In the genomic region with DNA sequence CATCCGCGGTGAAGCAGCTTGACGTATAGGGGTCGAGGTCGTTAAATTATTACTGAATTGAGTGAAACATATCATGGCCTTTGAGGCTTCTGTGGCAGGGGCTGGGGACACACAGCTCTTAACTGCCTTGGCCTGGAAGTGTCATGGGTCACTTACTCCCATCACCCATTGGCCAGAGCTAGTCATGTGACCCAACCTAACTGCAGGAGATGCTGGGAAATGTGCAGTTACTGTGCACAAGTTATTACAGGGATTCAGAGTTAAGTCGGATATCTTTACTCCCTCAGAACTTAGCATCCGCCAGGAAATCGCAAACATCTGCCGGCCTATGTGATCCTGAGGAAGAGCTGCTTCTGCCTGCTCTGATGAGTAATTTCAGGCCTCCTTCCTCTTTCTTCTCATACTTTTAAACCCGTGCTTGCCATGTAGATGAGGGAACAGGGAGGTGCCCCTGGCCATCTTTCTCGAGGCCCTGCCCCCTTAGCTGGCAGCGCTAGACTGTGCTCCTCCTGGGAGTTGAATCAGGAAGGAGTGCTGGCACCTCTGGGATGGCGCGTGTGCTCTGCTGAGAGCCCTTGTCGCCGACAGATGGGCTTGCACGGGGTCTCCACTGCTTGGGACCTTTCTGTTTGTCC, we compare ENCODE assay signal across 24 cellular contexts.
A peak's percentile ranks its signal among the peaks of the same experiment; 100 is the strongest.
DNase-seq lines count a peak whose midpoint lies in the region; ATAC-seq and TF ChIP-seq lines count a peak whose summit lies in the region.
"Had no signal": no experiment of that assay in that cellular context is flagged by ENCODE, and none has a peak within 500 bp of the region (broad histone marks: within the 10 kb centered on the region; RNA-seq: fewer than 3 reads in every experiment).

No MANE protein-coding gene starts in this region.

- H3K9ac ChIP-seq in HCT116 (ENCODE audit: low read length) (no peak overlapping the region), Karpas-422 (ENCODE audit: low read length) (no peak overlapping the region)

- H2AFZ ChIP-seq in HCT116 (ENCODE audit: low read depth, low read length, poor library complexity, severe bottlenecking), result no peak overlapping the region
- H2AFZ ChIP-seq in Karpas-422 (ENCODE audit: low read length), result no peak overlapping the region

- intact Hi-C loops in HCT116 (cut with micrococcal nuclease), result no loop called here
- intact Hi-C loops in right lobe of liver (cut with DNase I), result no loop called here

- POLR2A ChIA-PET in HCT116 (lab: Charles Lee), result no interaction called here

- no peak overlapping the region for H3K4me3 ChIP-seq in HCT116 (replicated peaks in 1 of 2; ENCODE audit: low read depth in 1 of 2, low read length in 2 of 2)
- no peak overlapping the region for H3K4me3 ChIP-seq in right lobe of liver
- no peak overlapping the region for H3K4me3 ChIP-seq in Karpas-422 (ENCODE audit: low read length)
- H3K4me3 ChIP-seq: breast epithelium, esophagus muscularis mucosa, SJSA1, tibial artery had no signal

- H3K4me1 Mint-ChIP-seq in effector memory CD8-positive, alpha-beta T cell (ENCODE audit: low read depth in 2 of 2), result no peaks in the 10 kb centered on the region
- H3K4me1 Mint-ChIP-seq in activated CD8-positive, alpha-beta memory T cell treated with anti-CD3 and anti-CD28 coated beads, Interleukin-2, amount 10 ng/mL, durations not matched to agents 7 days and 5 days, result no peaks in the 10 kb centered on the region
- H3K4me1 Mint-ChIP-seq in osteocyte (ENCODE audit: unreplicated experiment), result peaks cover 11% of the 10 kb centered on the region
- H3K4me1 Mint-ChIP-seq: activated CD4-positive, alpha-beta T cell treated with anti-CD3 and anti-CD28 coated beads, Interleukin-2, amount 10 ng/mL, durations not matched to agents 7 days and 5 days; activated naive CD4-positive, alpha-beta T cell treated with anti-CD3 and anti-CD28 coated beads, Interleukin-2, amount 10 ng/mL, durations not matched to agents 7 days and 5 days; naive B cell had no signal

- ATAC-seq in HCT116 (peak; percentile 15; the same call in 1 of the 2 replicates), right lobe of liver (peak; percentile 34 to 40 (median 36))
- ATAC-seq in effector memory CD8-positive, alpha-beta T cell (replicated peaks), result peak; percentile 10
- no peak for ATAC-seq in activated CD8-positive, alpha-beta memory T cell treated with anti-CD3 and anti-CD28 coated beads, Interleukin-2, amount 10 ng/mL, durations not matched to agents 7 days and 5 days

- peaks cover 9% of the 10 kb centered on the region; the same call in 1 of the 2 replicates for H4K20me1 ChIP-seq in HCT116 (ENCODE audit: insufficient read depth)
- H4K20me1 ChIP-seq in Karpas-422 (ENCODE audit: insufficient read depth, low read depth, low read length), result no peaks in the 10 kb centered on the region

- H3K9me2 ChIP-seq in HCT116 (ENCODE audit: insufficient read depth), result no peaks in the 10 kb centered on the region
- H3K9me2 ChIP-seq in Karpas-422 (replicated peaks; ENCODE audit: insufficient read depth, low read length), result no peaks in the 10 kb centered on the region

- no peaks in the 10 kb centered on the region for H3K27me3 Mint-ChIP-seq in effector memory CD8-positive, alpha-beta T cell
- H3K27me3 Mint-ChIP-seq in activated CD8-positive, alpha-beta memory T cell treated with anti-CD3 and anti-CD28 coated beads, Interleukin-2, amount 10 ng/mL, durations not matched to agents 7 days and 5 days, result no peaks in the 10 kb centered on the region
- H3K27me3 Mint-ChIP-seq in osteocyte (ENCODE audit: unreplicated experiment), result no peaks in the 10 kb centered on the region
- H3K27me3 Mint-ChIP-seq: activated CD4-positive, alpha-beta T cell treated with anti-CD3 and anti-CD28 coated beads, Interleukin-2, amount 10 ng/mL, durations not matched to agents 7 days and 5 days; activated naive CD4-positive, alpha-beta T cell treated with anti-CD3 and anti-CD28 coated beads, Interleukin-2, amount 10 ng/mL, durations not matched to agents 7 days and 5 days; CD4-positive, alpha-beta T cell; naive B cell; stimulated activated naive CD8-positive, alpha-beta T cell treated with anti-CD3 and anti-CD28 coated beads, Interleukin-15, Interleukin-2, amounts not matched to agents 100 ng/mL and 50 ng/mL, for 24 hours had no signal

- H3K27ac Mint-ChIP-seq in effector memory CD8-positive, alpha-beta T cell, result peak overlapping the region in 1 of 2 donors; percentile 51
- H3K27ac Mint-ChIP-seq in activated CD8-positive, alpha-beta memory T cell treated with anti-CD3 and anti-CD28 coated beads, Interleukin-2, amount 10 ng/mL, durations not matched to agents 7 days and 5 days, result no peak overlapping the region
- H3K27ac Mint-ChIP-seq in osteocyte (ENCODE audit: unreplicated experiment), result no peak overlapping the region
- H3K27ac Mint-ChIP-seq: activated CD4-positive, alpha-beta T cell treated with anti-CD3 and anti-CD28 coated beads, Interleukin-2, amount 10 ng/mL, durations not matched to agents 7 days and 5 days; activated naive CD4-positive, alpha-beta T cell treated with anti-CD3 and anti-CD28 coated beads, Interleukin-2, amount 10 ng/mL, durations not matched to agents 7 days and 5 days; CD4-positive, alpha-beta T cell; naive B cell; stimulated activated naive CD8-positive, alpha-beta T cell treated with anti-CD3 and anti-CD28 coated beads, Interleukin-15, Interleukin-2, amounts not matched to agents 100 ng/mL and 50 ng/mL, for 24 hours had no signal

- no peak for TF ChIP-seq CTCF in HCT116 (IDR thresholded peaks at IDR 0.05 in 2 of 3, conservative IDR thresholded peaks at IDR 0.05 in 1 of 3; ENCODE audit: borderline replicate concordance in 1 of 3, insufficient read depth in 1 of 3, low read depth in 2 of 3, low read length in 2 of 3)
- TF ChIP-seq CTCF in right lobe of liver (IDR thresholded peaks at IDR 0.05), result no peak
- no peak for TF ChIP-seq CTCF in osteocyte (IDR thresholded peaks at IDR 0.05)

- peaks cover 6% of the 10 kb centered on the region for H3K36me3 Mint-ChIP-seq in effector memory CD8-positive, alpha-beta T cell (ENCODE audit: insufficient read depth)
- no peaks in the 10 kb centered on the region for H3K36me3 Mint-ChIP-seq in activated CD8-positive, alpha-beta memory T cell treated with anti-CD3 and anti-CD28 coated beads, Interleukin-2, amount 10 ng/mL, durations not matched to agents 7 days and 5 days
- peaks cover 79% of the 10 kb centered on the region for H3K36me3 Mint-ChIP-seq in osteocyte (ENCODE audit: unreplicated experiment)
- H3K36me3 Mint-ChIP-seq: activated naive CD4-positive, alpha-beta T cell treated with anti-CD3 and anti-CD28 coated beads, Interleukin-2, amount 10 ng/mL, durations not matched to agents 7 days and 5 days had no signal

- no peak overlapping the region for H3K4me2 ChIP-seq in HCT116 (ENCODE audit: low read length)
- no peak overlapping the region for H3K4me2 ChIP-seq in Karpas-422 (ENCODE audit: low read depth, low read length, poor library complexity, severe bottlenecking)

- H3K27ac ChIP-seq in HCT116 (ENCODE audit: low read depth, low read length) (no peak overlapping the region), right lobe of liver (no peak overlapping the region), Karpas-422 (ENCODE audit: low read length) (no peak overlapping the region)
- H3K27ac ChIP-seq: esophagus muscularis mucosa, SJSA1, tibial artery had no signal

- H3K36me3 ChIP-seq in HCT116 (ENCODE audit: control insufficient read depth in 1 of 2, insufficient read depth in 2 of 2, low read length in 2 of 2) (peaks cover 80 to 88% of the 10 kb centered on the region in 2 experiments), right lobe of liver (peaks cover 12 to 80% (median 47%) of the 10 kb centered on the region in 4 donors), Karpas-422 (ENCODE audit: insufficient read depth, low read length) (no peaks in the 10 kb centered on the region)
- H3K36me3 ChIP-seq: breast epithelium had no signal

- no peak for TF ChIP-seq POLR2A in HCT116 (IDR thresholded peaks at IDR 0.05; ENCODE audit: borderline replicate concordance, extremely low read depth, insufficient read depth, insufficient read length)
- TF ChIP-seq POLR2A in right lobe of liver (IDR thresholded peaks at IDR 0.05), result no peak

- no peaks in the 10 kb centered on the region for H3K9me3 Mint-ChIP-seq in effector memory CD8-positive, alpha-beta T cell
- no peaks in the 10 kb centered on the region for H3K9me3 Mint-ChIP-seq in activated CD8-positive, alpha-beta memory T cell treated with anti-CD3 and anti-CD28 coated beads, Interleukin-2, amount 10 ng/mL, durations not matched to agents 7 days and 5 days (ENCODE audit: low read depth)
- H3K9me3 Mint-ChIP-seq in osteocyte (ENCODE audit: unreplicated experiment), result no peaks in the 10 kb centered on the region
- H3K9me3 Mint-ChIP-seq: activated CD4-positive, alpha-beta T cell treated with anti-CD3 and anti-CD28 coated beads, Interleukin-2, amount 10 ng/mL, durations not matched to agents 7 days and 5 days; activated naive CD4-positive, alpha-beta T cell treated with anti-CD3 and anti-CD28 coated beads, Interleukin-2, amount 10 ng/mL, durations not matched to agents 7 days and 5 days; CD4-positive, alpha-beta T cell; H9; naive B cell; stimulated activated naive CD8-positive, alpha-beta T cell treated with anti-CD3 and anti-CD28 coated beads, Interleukin-15, Interleukin-2, amounts not matched to agents 100 ng/mL and 50 ng/mL, for 24 hours had no signal

- DNase-seq in AG20443 (ENCODE audit: low spot score) (peak; percentile 25), HCT116 (ENCODE audit: low read depth, low spot score) (no peak), right lobe of liver (no peak), dermis blood vessel endothelial cell (no peak), Karpas-422 (no peak), osteocyte (ENCODE audit: extremely low spot score, unreplicated experiment) (no peak)
- no peak for DNase-seq in effector memory CD8-positive, alpha-beta T cell
- no peak for DNase-seq in activated CD8-positive, alpha-beta memory T cell treated with anti-CD3 and anti-CD28 coated beads, Interleukin-2, amount 10 ng/mL, durations not matched to agents 7 days and 5 days
- DNase-seq: activated CD4-positive, alpha-beta T cell treated with anti-CD3 and anti-CD28 coated beads, Interleukin-2, amount 10 ng/mL, durations not matched to agents 7 days and 5 days; activated naive CD4-positive, alpha-beta T cell treated with anti-CD3 and anti-CD28 coated beads, Interleukin-2, amount 10 ng/mL, durations not matched to agents 7 days and 5 days; amygdala; CD4-positive, alpha-beta T cell; H9; kidney; mesenchymal stem cell; naive B cell; NCI-H1694 treated with DMSO at 0.1 percent for 48 hours; NCI-H524 treated with DMSO at 0.1 percent for 48 hours; T-helper 2 cell had no signal

- BruUV-seq in HCT116 (replicated peaks; lab: Mats Ljungman, UMichigan), result no TSS peak

- RAD21 ChIA-PET in HCT116 (lab: Charles Lee; ENCODE audit: low non-redundant PET in 1 of 2, low total read pairs in 2 of 2, uncharacterized antibody in 2 of 2, unreplicated experiment in 2 of 2), result no interaction called here

- no peak overlapping the region for H3K4me3 Mint-ChIP-seq in effector memory CD8-positive, alpha-beta T cell
- no peak overlapping the region for H3K4me3 Mint-ChIP-seq in activated CD8-positive, alpha-beta memory T cell treated with anti-CD3 and anti-CD28 coated beads, Interleukin-2, amount 10 ng/mL, durations not matched to agents 7 days and 5 days
- H3K4me3 Mint-ChIP-seq in osteocyte (ENCODE audit: unreplicated experiment), result no peak overlapping the region
- H3K4me3 Mint-ChIP-seq: activated CD4-positive, alpha-beta T cell treated with anti-CD3 and anti-CD28 coated beads, Interleukin-2, amount 10 ng/mL, durations not matched to agents 7 days and 5 days; activated naive CD4-positive, alpha-beta T cell treated with anti-CD3 and anti-CD28 coated beads, Interleukin-2, amount 10 ng/mL, durations not matched to agents 7 days and 5 days; CD4-positive, alpha-beta T cell; H9; naive B cell; stimulated activated naive CD8-positive, alpha-beta T cell treated with anti-CD3 and anti-CD28 coated beads, Interleukin-15, Interleukin-2, amounts not matched to agents 100 ng/mL and 50 ng/mL, for 24 hours had no signal

- TF ChIP-seq RAD21 in HCT116 (IDR thresholded peaks at IDR 0.05; ENCODE audit: low read depth), result no peak

- WGBS in right lobe of liver (ENCODE audit: insufficient coverage, low coverage, low lambda C conversion rate, missing lambda C conversion rate), result 84% methylated on average over 11 of the region's 17 CpGs

- H3K27me3 ChIP-seq in HCT116 (ENCODE audit: insufficient read depth, low read length) (no peaks in the 10 kb centered on the region), right lobe of liver (no peaks in the 10 kb centered on the region), Karpas-422 (ENCODE audit: low read length) (no peaks in the 10 kb centered on the region)
- H3K27me3 ChIP-seq: breast epithelium, esophagus muscularis mucosa, SJSA1, tibial artery had no signal

- H3K4me1 ChIP-seq in HCT116 (ENCODE audit: control insufficient read depth in 1 of 2, insufficient read depth in 2 of 2, low read length in 2 of 2) (no peaks in the 10 kb centered on the region), right lobe of liver (peaks cover 0 to 2% (median 0%) of the 10 kb centered on the region in 4 donors), Karpas-422 (ENCODE audit: low read length) (no peaks in the 10 kb centered on the region)
- H3K4me1 ChIP-seq: breast epithelium had no signal

- H3K79me2 ChIP-seq in HCT116 (ENCODE audit: insufficient read depth, low read length), result peaks cover 50% of the 10 kb centered on the region
- H3K79me2 ChIP-seq in Karpas-422 (ENCODE audit: low read length), result no peaks in the 10 kb centered on the region

- H3K9me3 ChIP-seq in HCT116 (ENCODE audit: control insufficient read depth in 1 of 2, insufficient read depth in 1 of 2, low read depth in 1 of 2, low read length in 2 of 2) (no peaks in the 10 kb centered on the region), right lobe of liver (no peaks in the 10 kb centered on the region), Karpas-422 (ENCODE audit: low read length) (no peaks in the 10 kb centered on the region)
- H3K9me3 ChIP-seq: breast epithelium, esophagus muscularis mucosa, SJSA1, tibial artery had no signal

- CTCF ChIA-PET in HCT116 (lab: Charles Lee), result interaction anchor here (0.8 kb wide), 1 partner anchor 12 kb away, joined by 3 read pairs; no protein-coding TSS in a partner anchor
- CTCF ChIA-PET in activated CD8-positive, alpha-beta memory T cell treated with anti-CD3 and anti-CD28 coated beads, Interleukin-2, amount 10 ng/mL, durations not matched to agents 7 days and 5 days (lab: Charles Lee), result no interaction called here
